In genomic region chr2:155223781-155224406, GRCh38 we compare ENCODE assay signal across 1 cellular context.
TF ChIP-seq lines count a peak whose summit lies in the region.

No MANE protein-coding gene starts in this region.

TF ChIP-seq in H1, 55 proteins besides CTCF, POLR2A, EP300 and RAD21 (continued from another document):
- TF ChIP-seq MAX (IDR thresholded peaks at IDR 0.05): no peak
- no peak for TF ChIP-seq NANOG (IDR thresholded peaks at IDR 0.05; ENCODE audit: insufficient read depth, low read depth, low read length, poor library complexity, severe bottlenecking)
- no peak for TF ChIP-seq RBBP5 (IDR thresholded peaks at IDR 0.05; ENCODE audit: borderline replicate concordance, low read depth, low read length)
- no peak for TF ChIP-seq RFX5 (IDR thresholded peaks at IDR 0.05; ENCODE audit: borderline replicate concordance, low read depth, low read length)
- no peak for TF ChIP-seq SP1 (IDR thresholded peaks at IDR 0.05; ENCODE audit: low read depth, low read length)
- TF ChIP-seq SIX5 (IDR thresholded peaks at IDR 0.05; ENCODE audit: low read depth, low read length): no peak
- TF ChIP-seq EZH2 (IDR thresholded peaks at IDR 0.05; ENCODE audit: low read depth, low read length, severe bottlenecking): no peak
- no peak for TF ChIP-seq JUN (IDR thresholded peaks at IDR 0.05; ENCODE audit: low read depth, low read length)
- no peak for TF ChIP-seq POU5F1 (IDR thresholded peaks at IDR 0.05; ENCODE audit: low read depth, low read length)
- no peak for TF ChIP-seq NRF1 (IDR thresholded peaks at IDR 0.05; ENCODE audit: low read depth, low read length)
- no peak for TF ChIP-seq CBX8 (IDR thresholded peaks at IDR 0.05; ENCODE audit: borderline replicate concordance, low read depth, low read length)
- no peak for TF ChIP-seq PHF8 (conservative IDR thresholded peaks at IDR 0.05; ENCODE audit: low read depth, low read length)
- no peak for TF ChIP-seq GABPA (IDR thresholded peaks at IDR 0.05; ENCODE audit: borderline replicate concordance, insufficient read depth, low read length)
